Comparison of ENCODE assay signal across 16 cellular contexts in the genomic region with DNA sequence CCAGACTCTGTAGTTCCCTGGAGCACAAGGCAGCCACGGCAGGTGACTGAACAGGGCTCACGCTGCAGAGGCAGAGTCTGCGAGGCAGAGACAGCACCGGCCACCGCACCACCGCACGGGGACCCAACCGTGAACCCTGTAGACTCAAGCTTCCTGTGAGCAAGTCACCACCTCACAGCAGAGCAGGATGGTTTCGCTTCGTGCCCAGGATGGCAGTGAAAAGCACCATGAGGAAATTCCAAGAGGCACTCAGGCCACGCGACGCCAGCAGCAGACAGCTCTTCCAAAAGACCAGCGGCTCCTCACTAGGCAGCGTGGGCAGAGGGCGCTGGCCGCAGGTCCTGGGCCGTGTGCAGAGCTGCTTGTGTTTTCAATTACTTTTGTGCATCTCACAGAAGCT.
"Had no signal": no experiment of that assay in that cellular context is flagged by ENCODE, and none has a peak within 500 bp of the region (broad histone marks: within the 10 kb centered on the region; RNA-seq: fewer than 3 reads in every experiment).

No MANE protein-coding gene starts in this region.

- ATAC-seq: left colon had no signal

- H3K4me1 ChIP-seq: uterus had no signal

- H3K27ac ChIP-seq: SJCRH30, thoracic aorta, uterus, VCaP had no signal

- H3K27ac Mint-ChIP-seq: stimulated activated naive CD8-positive, alpha-beta T cell treated with anti-CD3 and anti-CD28 coated beads, Interleukin-15, Interleukin-2, amounts not matched to agents 100 ng/mL and 50 ng/mL, for 24 hours had no signal

- H3K4me3 Mint-ChIP-seq: activated CD4-positive, alpha-beta T cell treated with anti-CD3 and anti-CD28 coated beads, Interleukin-2, amount 10 ng/mL, durations not matched to agents 7 days and 5 days; stimulated activated naive CD8-positive, alpha-beta T cell treated with anti-CD3 and anti-CD28 coated beads, Interleukin-15, Interleukin-2, amounts not matched to agents 100 ng/mL and 50 ng/mL, for 24 hours had no signal

- DNase-seq: activated CD4-positive, alpha-beta T cell treated with anti-CD3 and anti-CD28 coated beads, Interleukin-2, amount 10 ng/mL, durations not matched to agents 7 days and 5 days; activated naive CD4-positive, alpha-beta T cell; anterior cingulate cortex; dermis blood vessel endothelial cell; foreskin fibroblast; left colon; mammary epithelial cell; sigmoid colon; SJCRH30; stimulated activated CD4-positive, alpha-beta T cell treated with anti-CD3 and anti-CD28 coated beads, Interleukin-2, amount 100 ng/mL, for 24 hours; SW 1271; T1000; uterus had no signal

- H3K4me3 ChIP-seq: sigmoid colon, SJCRH30, thoracic aorta, uterus had no signal

- H3K9me3 ChIP-seq: sigmoid colon, thoracic aorta, uterus had no signal

- H3K36me3 ChIP-seq: uterus had no signal

- H3K27me3 ChIP-seq: sigmoid colon, SJCRH30, uterus had no signal

- H3K27me3 Mint-ChIP-seq: activated CD4-positive, alpha-beta T cell treated with anti-CD3 and anti-CD28 coated beads, Interleukin-2, amount 10 ng/mL, durations not matched to agents 7 days and 5 days; stimulated activated naive CD8-positive, alpha-beta T cell treated with anti-CD3 and anti-CD28 coated beads, Interleukin-15, Interleukin-2, amounts not matched to agents 100 ng/mL and 50 ng/mL, for 24 hours had no signal

- H3K9me3 Mint-ChIP-seq: activated CD4-positive, alpha-beta T cell treated with anti-CD3 and anti-CD28 coated beads, Interleukin-2, amount 10 ng/mL, durations not matched to agents 7 days and 5 days; stimulated activated naive CD8-positive, alpha-beta T cell treated with anti-CD3 and anti-CD28 coated beads, Interleukin-15, Interleukin-2, amounts not matched to agents 100 ng/mL and 50 ng/mL, for 24 hours had no signal
